ENCODE assay signal across 1 cellular context in genomic region chr4:13547563-13548041, GRCh38.
TF ChIP-seq lines count a peak whose summit lies in the region.

No MANE protein-coding gene starts in this region.

TF ChIP-seq in HEK293, 187 proteins besides CTCF, POLR2A, EP300 and RAD21 (continued from another document):
- TF ChIP-seq ZNF449 (tag by site-specific recombination; IDR thresholded peaks at IDR 0.05) (no peak), ZNF398 (tag by site-specific recombination; IDR thresholded peaks at IDR 0.05) (0 out of 2 replicates have a peak, but pooled peaks have one; percentile 11), ZNF423 (tag by site-specific recombination; IDR thresholded peaks at IDR 0.05) (peak; percentile 51; the same call in 1 of the 2 replicates), GLIS2 (tag by site-specific recombination; IDR thresholded peaks at IDR 0.05) (peak; percentile 63; the same call in 1 of the 2 replicates), KLF7 (tag by site-specific recombination; IDR thresholded peaks at IDR 0.05; ENCODE audit: borderline replicate concordance) (0 out of 2 replicates have a peak, but pooled peaks have one; percentile 4), EGR2 (tag by site-specific recombination; IDR thresholded peaks at IDR 0.05; ENCODE audit: low read depth) (peak; percentile 73), KLF9 (tag by site-specific recombination; IDR thresholded peaks at IDR 0.05; ENCODE audit: low read depth) (peak; percentile 32; the same call in 1 of the 2 replicates), ZNF16 (tag by site-specific recombination; IDR thresholded peaks at IDR 0.05; ENCODE audit: low read depth) (no peak), ZBTB8A (tag by site-specific recombination; IDR thresholded peaks at IDR 0.05) (peak; percentile 82), ZBTB11 (tag by site-specific recombination; conservative IDR thresholded peaks at IDR 0.05; ENCODE audit: low read depth) (peak; percentile 24; the same call in 1 of the 2 replicates), PATZ1 (tag by site-specific recombination; IDR thresholded peaks at IDR 0.05) (peak; percentile 45; the same call in 1 of the 2 replicates), BCL6B (tag by site-specific recombination; IDR thresholded peaks at IDR 0.05) (no peak), ZFHX2 (tag by site-specific recombination; conservative IDR thresholded peaks at IDR 0.05) (peak; percentile 60), GLIS1 (tag by site-specific recombination; IDR thresholded peaks at IDR 0.05) (peak; percentile 37; the same call in 1 of the 2 replicates), ELK4 (IDR thresholded peaks at IDR 0.05; ENCODE audit: borderline replicate concordance, low read depth, low read length) (no peak), ZNF629 (tag by site-specific recombination; IDR thresholded peaks at IDR 0.05) (no peak), KLF8 (tag by site-specific recombination; IDR thresholded peaks at IDR 0.05) (peak; percentile 42; the same call in 1 of the 2 replicates), KLF1 (tag by site-specific recombination; IDR thresholded peaks at IDR 0.05) (peak; percentile 61)
TF ChIP-seq in HEK293: peak in this region for 19.
